33 cellular contexts compared by ENCODE assay signal in the genomic region with DNA sequence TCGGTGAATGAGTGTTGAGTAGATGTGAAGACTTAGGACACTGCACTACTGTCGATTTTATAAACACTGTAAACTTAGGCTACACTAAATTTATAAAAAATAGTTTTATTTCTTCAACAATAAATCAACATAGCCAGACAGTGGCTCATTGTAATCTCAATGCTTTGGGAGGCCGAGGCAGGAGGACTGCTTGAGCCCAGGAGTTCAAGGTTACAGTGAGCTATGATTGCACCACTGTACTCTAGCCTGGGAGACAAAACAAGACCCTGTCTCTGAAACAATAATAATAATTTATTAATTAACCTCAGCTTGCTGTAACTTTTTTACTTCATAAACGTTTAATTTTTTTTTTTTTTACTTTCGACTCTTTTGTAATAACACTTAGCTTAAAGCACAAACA.
"Had no signal": no experiment of that assay in that cellular context is flagged by ENCODE, and none has a peak within 500 bp of the region (broad histone marks: within the 10 kb centered on the region; RNA-seq: fewer than 3 reads in every experiment).

No MANE protein-coding gene starts in this region.

- H3K27me3 ChIP-seq: MG63 had no signal

- H3K36me3 ChIP-seq: MG63 had no signal

- H3K4me3 ChIP-seq: MG63 had no signal

- DNase-seq: Karpas-422, Kasumi-1, MG63, MM.1S, MV-4-11, NCI-H1048, NCI-H1092, NCI-H1092 treated with DMSO at 0.1 percent for 48 hours, NCI-H1105, NCI-H1105 treated with DMSO at 0.1 percent for 48 hours, NCI-H1417, NCI-H1417 treated with DMSO at 0.1 percent for 48 hours, NCI-H1436, NCI-H1436 treated with DMSO at 0.1 percent for 48 hours, NCI-H146, NCI-H1694, NCI-H1694 treated with DMSO at 0.1 percent for 48 hours, NCI-H187, NCI-H187 treated with DMSO at 0.1 percent for 48 hours, NCI-H1930, NCI-H2029, NCI-H2029 treated with DMSO at 0.1 percent for 48 hours, NCI-H2081, NCI-H2081 treated with DMSO at 0.1 percent for 48 hours, NCI-H2107, NCI-H2171, NCI-H2171 treated with DMSO at 0.1 percent for 48 hours, NCI-H2227 treated with DMSO at 0.1 percent for 48 hours, NCI-H345, NCI-H446, NCI-H446 treated with DMSO at 0.1 percent for 48 hours, NCI-H510A, NCI-H510A treated with DMSO at 0.1 percent for 48 hours had no signal

- H3K9me3 ChIP-seq: MG63 had no signal
